11 cellular contexts compared by ENCODE assay signal in the genomic region with DNA sequence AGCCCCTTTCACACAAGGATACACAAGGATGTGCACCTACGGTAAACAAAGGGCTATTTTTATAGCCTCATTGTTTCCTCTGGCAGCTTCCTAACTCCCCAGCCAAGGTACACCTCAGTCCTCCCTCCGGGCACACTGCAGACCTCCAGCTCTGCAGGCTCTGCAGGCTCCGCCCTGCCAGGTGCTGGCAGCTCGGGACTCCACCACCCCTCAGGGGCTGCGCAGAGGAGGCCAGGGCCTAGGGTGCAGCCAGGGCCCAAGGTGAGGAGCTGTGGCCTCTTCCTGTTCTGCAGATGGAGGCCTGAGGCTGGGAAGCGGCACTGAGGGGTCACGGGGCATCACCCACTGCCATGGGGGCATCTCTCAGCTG. TPM values are rescaled to one million over a fixed set of nuclear protein-coding genes. Genes with fewer than 3 reads are reported as not detected.
A peak's percentile ranks its signal among the peaks of the same experiment; 100 is the strongest.
DNase-seq lines count a peak whose midpoint lies in the region; ATAC-seq, FAIRE-seq and TF ChIP-seq lines count a peak whose summit lies in the region.
"Had no signal": no experiment of that assay in that cellular context is flagged by ENCODE, and none has a peak within 500 bp of the region (broad histone marks: within the 10 kb centered on the region; RNA-seq: fewer than 3 reads in every experiment).

No MANE protein-coding gene starts in this region.

- peak overlapping the region; percentile 18 for H3K23ac ChIP-seq in neuronal stem cell (ENCODE audit: low read depth, low read length, poor library complexity)

- CTCF ChIA-PET in HCT116 (lab: Charles Lee) = no interaction called here

- H3K79me1 ChIP-seq in neuronal stem cell (ENCODE audit: low read depth, low read length) = no peaks in the 10 kb centered on the region

- BruUV-seq in HCT116 (replicated peaks; lab: Mats Ljungman, UMichigan) = no TSS peak

- H2AK5ac ChIP-seq in neuronal stem cell (ENCODE audit: low read depth, low read length) = peak overlapping the region; percentile 39

- no peaks in the 10 kb centered on the region for H3F3A ChIP-seq in neural progenitor cell (ENCODE audit: low read depth)

- H2BK120ac ChIP-seq in neuronal stem cell (ENCODE audit: low read depth, low read length) = no peak overlapping the region

- no peak overlapping the region for H3K4ac ChIP-seq in neuronal stem cell (ENCODE audit: low read length)

- no peak overlapping the region for H3K9ac ChIP-seq in HCT116 (ENCODE audit: low read length)
- H3K9ac ChIP-seq in neuronal stem cell (ENCODE audit: low read depth, low read length, poor library complexity) = no peak overlapping the region
- no peak overlapping the region for H3K9ac ChIP-seq in neural progenitor cell

- H3K79me2 ChIP-seq in HCT116 (ENCODE audit: insufficient read depth, low read length) (no peaks in the 10 kb centered on the region), neural progenitor cell (ENCODE audit: low read depth) (no peaks in the 10 kb centered on the region)

- no peak overlapping the region for H2BK5ac ChIP-seq in neuronal stem cell (ENCODE audit: low read length)

- no peak for DNase-seq in HCT116 (ENCODE audit: low read depth, low spot score)
- DNase-seq in NCI-H345 (lab: John Stamatoyannopoulos, UW) = peak; percentile 96
- peak; percentile 70 for DNase-seq in bronchial epithelial cell (ENCODE audit: low read depth)
- DNase-seq in neuronal stem cell (ENCODE audit: low spot score) = no peak
- DNase-seq in activated T-cell treated with anti-CD3 and anti-CD28 coated beads, Interleukin-2, amount 50 U/mL, for 1 hour = no peak
- DNase-seq in MG63 = no peak
- DNase-seq in stimulated activated CD8-positive, alpha-beta memory T cell treated with anti-CD3 and anti-CD28 coated beads, Interleukin-4, amount 100 ng/mL, for 48 hours = no peak
- no peak for DNase-seq in neural progenitor cell (ENCODE audit: low spot score)
- DNase-seq: amniotic stem cell, erythroblast, T-cell had no signal

- H4K20me1 ChIP-seq in HCT116 (ENCODE audit: insufficient read depth) (no peaks in the 10 kb centered on the region), neural progenitor cell (ENCODE audit: low read depth) (peaks cover 12% of the 10 kb centered on the region)

- POLR2A ChIA-PET in HCT116 (lab: Charles Lee) = no interaction called here

- H3K27me3 ChIP-seq in HCT116 (ENCODE audit: insufficient read depth, low read length) = no peaks in the 10 kb centered on the region
- no peaks in the 10 kb centered on the region for H3K27me3 ChIP-seq in bronchial epithelial cell (ENCODE audit: control insufficient read depth, insufficient read depth, low read length)
- no peaks in the 10 kb centered on the region for H3K27me3 ChIP-seq in neuronal stem cell (ENCODE audit: control insufficient read depth in 3 of 3, insufficient read depth in 3 of 3, low read depth in 1 of 3, low read length in 3 of 3)
- H3K27me3 ChIP-seq in MG63 = no peaks in the 10 kb centered on the region
- no peaks in the 10 kb centered on the region for H3K27me3 ChIP-seq in neural progenitor cell

- no CpG with 5 or more reads among the region's 7 CpGs for WGBS in neuronal stem cell (ENCODE audit: extremely low coverage in 2 of 2, insufficient read length in 2 of 2, insufficient replicate concordance in 1 of 2), 2 donors

- H3K4me3 ChIP-seq in HCT116 (replicated peaks in 1 of 2; ENCODE audit: low read depth in 1 of 2, low read length in 2 of 2) (no peak overlapping the region), bronchial epithelial cell (ENCODE audit: low read depth, low read length) (no peak overlapping the region), neuronal stem cell (ENCODE audit: low read length in 2 of 2) (no peak overlapping the region), MG63 (no peak overlapping the region), neural progenitor cell (no peak overlapping the region)

- TF ChIP-seq POLR2A in HCT116 (IDR thresholded peaks at IDR 0.05; ENCODE audit: borderline replicate concordance, extremely low read depth, insufficient read depth, insufficient read length) = no peak

- H4K8ac ChIP-seq in neuronal stem cell (ENCODE audit: low read depth, low read length) = no peak overlapping the region

- H4K91ac ChIP-seq in neuronal stem cell (ENCODE audit: low read depth, low read length, poor library complexity) = no peak overlapping the region

- no peaks in the 10 kb centered on the region; a peak in 1 of 4 replicates for H3K4me1 ChIP-seq in HCT116 (ENCODE audit: control insufficient read depth in 1 of 2, insufficient read depth in 2 of 2, low read length in 2 of 2)
- H3K4me1 ChIP-seq in neuronal stem cell (ENCODE audit: control insufficient read depth in 2 of 2, insufficient read depth in 1 of 2, low read depth in 1 of 2, low read length in 2 of 2) = peaks cover 0 to 12% of the 10 kb centered on the region in 2 donors
- peaks cover 19% of the 10 kb centered on the region for H3K4me1 ChIP-seq in neural progenitor cell

- H3K14ac ChIP-seq in neuronal stem cell (ENCODE audit: low read length) = no peak overlapping the region

- H3K9me3 Mint-ChIP-seq in neural progenitor cell = no peaks in the 10 kb centered on the region
- H3K9me3 Mint-ChIP-seq: T-cell had no signal

- RAD21 ChIA-PET in HCT116 (lab: Charles Lee; ENCODE audit: low non-redundant PET in 1 of 2, low total read pairs in 2 of 2, uncharacterized antibody in 2 of 2, unreplicated experiment in 2 of 2) = no interaction called here

- peak overlapping the region; percentile 77 for H3K18ac ChIP-seq in neuronal stem cell (ENCODE audit: low read length)

- peak overlapping the region; percentile 12; the same call in 1 of the 2 replicates for H3K27ac ChIP-seq in HCT116 (ENCODE audit: low read depth, low read length)
- no peak overlapping the region for H3K27ac ChIP-seq in neuronal stem cell (replicated peaks; ENCODE audit: low read length)
- no peak overlapping the region for H3K27ac ChIP-seq in neural progenitor cell

- FAIRE-seq in bronchial epithelial cell (lab: Jason Lieb, UNC) = no peak

- H2AFZ ChIP-seq in HCT116 (ENCODE audit: low read depth, low read length, poor library complexity, severe bottlenecking) = no peak overlapping the region
- no peak overlapping the region for H2AFZ ChIP-seq in neuronal stem cell (ENCODE audit: low read length)
- H2AFZ ChIP-seq in neural progenitor cell (replicated peaks) = no peak overlapping the region

- peaks cover 25% of the 10 kb centered on the region for H3K4me1 Mint-ChIP-seq in neural progenitor cell
- H3K4me1 Mint-ChIP-seq: T-cell had no signal

- no peaks in the 10 kb centered on the region for H3K36me3 Mint-ChIP-seq in neural progenitor cell
- H3K36me3 Mint-ChIP-seq: T-cell had no signal

- no peak overlapping the region for H3K27ac Mint-ChIP-seq in neural progenitor cell
- H3K27ac Mint-ChIP-seq: T-cell had no signal

- H3K4me2 ChIP-seq in HCT116 (ENCODE audit: low read length) = no peak overlapping the region
- H3K4me2 ChIP-seq in neuronal stem cell (ENCODE audit: insufficient read depth, low read length, poor library complexity, severe bottlenecking) = no peak overlapping the region
- H3K4me2 ChIP-seq in neural progenitor cell = no peak overlapping the region

- no peak for ATAC-seq in HCT116

- H2BK15ac ChIP-seq in neuronal stem cell (ENCODE audit: low read length) = no peak overlapping the region

- no peak overlapping the region for H2BK12ac ChIP-seq in neuronal stem cell (ENCODE audit: low read length)

- TF ChIP-seq CTCF in HCT116 (IDR thresholded peaks at IDR 0.05 in 2 of 3, conservative IDR thresholded peaks at IDR 0.05 in 1 of 3; ENCODE audit: borderline replicate concordance in 1 of 3, insufficient read depth in 1 of 3, low read depth in 2 of 3, low read length in 2 of 3) (no peak), bronchial epithelial cell (IDR thresholded peaks at IDR 0.05; ENCODE audit: insufficient read depth, low read length, severe bottlenecking) (no peak), neural progenitor cell (IDR thresholded peaks at IDR 0.05) (no peak)

- H3K4me3 Mint-ChIP-seq in neural progenitor cell = no peak overlapping the region
- H3K4me3 Mint-ChIP-seq: T-cell had no signal

- H3K36me3 ChIP-seq in HCT116 (ENCODE audit: control insufficient read depth in 1 of 2, insufficient read depth in 2 of 2, low read length in 2 of 2) (no peaks in the 10 kb centered on the region), bronchial epithelial cell (ENCODE audit: control insufficient read depth, insufficient read depth, low read length) (peaks cover 1% of the 10 kb centered on the region), neuronal stem cell (replicated peaks in 1 of 2; ENCODE audit: control insufficient read depth in 2 of 2, insufficient read depth in 2 of 2, low read length in 2 of 2) (no peaks in the 10 kb centered on the region), MG63 (no peaks in the 10 kb centered on the region), neural progenitor cell (no peaks in the 10 kb centered on the region)

- peaks cover 6% of the 10 kb centered on the region for H3K27me3 Mint-ChIP-seq in neural progenitor cell (ENCODE audit: insufficient read depth, low read depth)
- H3K27me3 Mint-ChIP-seq: T-cell had no signal

- H3K9me2 ChIP-seq in HCT116 (ENCODE audit: insufficient read depth) = no peaks in the 10 kb centered on the region

- intact Hi-C loops in HCT116 (cut with micrococcal nuclease) = no loop called here

- no peaks in the 10 kb centered on the region; a peak in 1 of 4 replicates for H3K9me3 ChIP-seq in HCT116 (ENCODE audit: control insufficient read depth in 1 of 2, insufficient read depth in 1 of 2, low read depth in 1 of 2, low read length in 2 of 2)
- H3K9me3 ChIP-seq in neuronal stem cell (replicated peaks in 1 of 2; ENCODE audit: control insufficient read depth in 2 of 2, insufficient read depth in 1 of 2, low read depth in 1 of 2, low read length in 2 of 2) = no peaks in the 10 kb centered on the region
- no peaks in the 10 kb centered on the region for H3K9me3 ChIP-seq in MG63
- no peaks in the 10 kb centered on the region for H3K9me3 ChIP-seq in neural progenitor cell (ENCODE audit: low read depth)

- TF ChIP-seq RAD21 in HCT116 (IDR thresholded peaks at IDR 0.05; ENCODE audit: low read depth) = no peak

TF ChIP-seq in HCT116, 20 proteins besides CTCF, POLR2A, EP300 and RAD21 (continues in another document):
- no peak for TF ChIP-seq ZNF274 (IDR thresholded peaks at IDR 0.05; ENCODE audit: low read depth, low read length)
- TF ChIP-seq FOSL1 (IDR thresholded peaks at IDR 0.05; ENCODE audit: low read depth) = no peak
- TF ChIP-seq CEBPB (IDR thresholded peaks at IDR 0.05; ENCODE audit: low read depth) = no peak

RNA-seq across cellular contexts. Expression of gene CLSTN1, which starts 19.8 kb away (rescaled TPM):
- 113 TPM for total RNA-seq in HCT116 (2021; ENCODE audit: unreplicated experiment)
- polyA plus RNA-seq in HCT116 (2012) = 128 TPM in 2 replicates
- total RNA-seq in bronchial epithelial cell = 131 and 142 TPM in 2 replicates
- 114 TPM for polyA plus RNA-seq in neuronal stem cell (2013, experiment 1 of 2)
- 114 TPM for polyA plus RNA-seq in neuronal stem cell (2013, experiment 2 of 2)
- total RNA-seq in MG63 (2014; rRNA removed; shearing (Covaris generic); ENCODE audit: low replicate concordance) = 31.7 and 43.6 TPM in 2 replicates
- 75.4 and 112 TPM in 2 replicates for total RNA-seq in neural progenitor cell (ENCODE audit: low replicate concordance)

Comparison
In these comparisons a context has a peak if more than half of its experiments do, and no peak if none do; other contexts are left out.
1. DNase-seq: peak in NCI-H345 (single experiment) and bronchial epithelial cell (single experiment); none in HCT116 (single experiment), neuronal stem cell (single experiment), activated T-cell treated with anti-CD3 and anti-CD28 coated beads, Interleukin-2, amount 50 U/mL, for 1 hour (single experiment), MG63 (single experiment), stimulated activated CD8-positive, alpha-beta memory T cell treated with anti-CD3 and anti-CD28 coated beads, Interleukin-4, amount 100 ng/mL, for 48 hours (single experiment) and neural progenitor cell (single experiment).